In the genomic region with DNA sequence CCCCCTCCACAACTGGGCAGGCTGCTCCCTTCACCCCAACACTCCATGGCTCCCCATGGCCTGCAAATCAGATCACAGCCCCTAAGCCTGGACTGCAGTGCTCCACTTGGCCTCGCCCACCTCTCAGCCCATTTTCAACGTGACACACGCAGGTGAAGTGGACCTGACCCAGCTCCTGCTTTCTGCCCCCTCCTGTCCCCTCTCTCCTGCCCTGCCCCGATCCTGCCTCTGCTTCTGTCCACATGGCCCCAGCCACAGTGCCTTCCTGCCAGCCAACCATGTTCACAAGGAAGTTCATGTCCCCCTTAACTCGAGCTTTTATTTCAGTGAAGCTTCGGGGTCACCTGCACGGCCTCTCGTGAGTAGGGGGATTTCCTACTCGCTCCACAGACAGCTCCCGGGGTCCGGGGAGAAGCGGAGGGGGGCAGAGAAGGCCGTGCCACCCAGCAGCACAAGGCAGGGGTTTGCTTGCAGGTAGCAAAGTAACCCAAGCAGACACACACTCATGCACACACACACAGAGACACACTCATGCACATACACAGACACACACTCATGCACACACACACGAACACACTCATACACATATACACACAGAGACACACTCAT, we compare ENCODE assay signal across 25 cellular contexts.
DNase-seq lines count a peak whose midpoint lies in the region; ATAC-seq, FAIRE-seq and TF ChIP-seq lines count a peak whose summit lies in the region.
"Had no signal": no experiment of that assay in that cellular context is flagged by ENCODE, and none has a peak within 500 bp of the region (broad histone marks: within the 10 kb centered on the region; RNA-seq: fewer than 3 reads in every experiment).

No MANE protein-coding gene starts in this region.

- H3K27ac ChIP-seq in H1 (ENCODE audit: low read depth, low read length) (no peak overlapping the region), testis (peak overlapping the region; percentile 83 to 85), suprapubic skin (no peak overlapping the region)
- H3K27ac ChIP-seq: esophagus squamous epithelium, gastrocnemius medialis, lower lobe of right lung, neutrophil, thoracic aorta had no signal

- H3K4me3 Mint-ChIP-seq in activated naive CD8-positive, alpha-beta T cell: peak overlapping the region; percentile 77
- no peak overlapping the region for H3K4me3 Mint-ChIP-seq in activated naive CD8-positive, alpha-beta T cell treated with anti-CD3 and anti-CD28 coated beads for 36 hours
- peak overlapping the region; percentile 60 to 82 (median 66) for H3K4me3 Mint-ChIP-seq in T-cell
- H3K4me3 Mint-ChIP-seq: stimulated activated naive B cell treated with anti-CD40 and anti-IgM and Interleukin-4, amounts not matched to agents 10 μg/mL and 1 μg/mL and 100 μg/mL, for 72 hours had no signal

- no peak for DNase-seq in activated naive CD8-positive, alpha-beta T cell treated with anti-CD3 and anti-CD28 coated beads for 36 hours
- DNase-seq in T-cell (no peak), H1 (ENCODE audit: low read depth in 1 of 2, low spot score in 2 of 2) (no peak), testis (no peak), suprapubic skin (ENCODE audit: low spot score in 2 of 2) (no peak), HAP-1 (ENCODE audit: low spot score in 2 of 2) (no peak), HuH-7.5 (ENCODE audit: low spot score) (no peak)
- DNase-seq: activated CD4-positive, CD25-positive, alpha-beta regulatory T cell treated with anti-CD3 and anti-CD28 coated beads, Interleukin-2, amount 50 U/mL, for 72 hours; DMS79; effector memory CD4-positive, alpha-beta T cell; esophagus squamous epithelium; gastrocnemius medialis; hippocampal formation; KG1; lower lobe of right lung; NCI-H2171; NCI-H526; RPMI8226; stimulated activated naive B cell treated with anti-CD40 and anti-IgM and Interleukin-4, amounts not matched to agents 10 μg/mL and 1 μg/mL and 100 μg/mL, for 72 hours had no signal

- FAIRE-seq in H1 (lab: Jason Lieb, UNC): no peak
- FAIRE-seq: GM12878, islet of Langerhans had no signal

- WGBS in H1 (ENCODE audit: extremely low coverage in 1 of 2, insufficient coverage in 1 of 2, insufficient read length in 1 of 2, insufficient replicate concordance in 2 of 2, low coverage in 1 of 2, low lambda C conversion rate in 2 of 2, missing lambda C conversion rate in 1 of 2), 2 experiments: 88% methylated on average over 14 of the region's 14 CpGs; no CpG with 5 or more reads in 1 of the 2 experiments
- 76 to 77% methylated on average over 13 to 14 of the region's 14 CpGs for WGBS in testis, 2 donors
- 88% methylated on average over 14 of the region's 14 CpGs for WGBS in suprapubic skin

- TF ChIP-seq CTCF in H1 (IDR thresholded peaks at IDR 0.05; ENCODE audit: control extremely low read depth in 1 of 3, insufficient read depth in 1 of 3, low read depth in 1 of 3, low read length in 3 of 3): no peak
- no peak for TF ChIP-seq CTCF in testis (IDR thresholded peaks at IDR 0.05)
- TF ChIP-seq CTCF in suprapubic skin (IDR thresholded peaks at IDR 0.05): no peak

- CTCF ChIA-PET in T-cell (lab: Charles Lee): no interaction called here
- CTCF ChIA-PET in H1 (lab: Charles Lee; ENCODE audit: partially characterized antibody): interaction anchor here (1.0 to 1.7 kb wide), 11 partner anchors 11 to 439 kb away, joined by 3 to 6 read pairs (median 3); no protein-coding TSS in a partner anchor

- no peaks in the 10 kb centered on the region for H3K79me2 ChIP-seq in H1 (ENCODE audit: control insufficient read depth in 1 of 2, insufficient read depth in 2 of 2, low read length in 2 of 2)

- intact Hi-C loops in testis (cut with DNase I; ENCODE audit: low total_unique reads): no loop called here

- H2BK5ac ChIP-seq in H1 (ENCODE audit: low read depth, low read length): peak overlapping the region; percentile 82

- H3K79me1 ChIP-seq in H1 (ENCODE audit: low read depth, low read length): peaks cover 4% of the 10 kb centered on the region

- H3K9ac ChIP-seq in H1 (replicated peaks in 1 of 4; ENCODE audit: extremely low read depth in 1 of 4, low read depth in 3 of 4, low read length in 3 of 4): no peak overlapping the region

- peak overlapping the region; percentile 98 for H3K4ac ChIP-seq in H1 (replicated peaks; ENCODE audit: insufficient read length, low read depth, low read length)

- no peak overlapping the region for H3K14ac ChIP-seq in H1 (ENCODE audit: insufficient read length)

- peak overlapping the region; percentile 48 for H4K91ac ChIP-seq in H1 (replicated peaks; ENCODE audit: insufficient read length, low read length)

- no peak for TF ChIP-seq EP300 in H1 (IDR thresholded peaks at IDR 0.05; ENCODE audit: borderline replicate concordance in 1 of 2, low read depth in 2 of 2, low read length in 2 of 2)
- no peak for TF ChIP-seq EP300 in suprapubic skin (IDR thresholded peaks at IDR 0.05)

- H2BK20ac ChIP-seq in H1 (ENCODE audit: low read length): 0 out of 2 replicates have a peak overlapping the region, but pooled peaks have one; percentile 55

- no peaks in the 10 kb centered on the region for H3K27me3 Mint-ChIP-seq in activated naive CD8-positive, alpha-beta T cell
- H3K27me3 Mint-ChIP-seq in activated naive CD8-positive, alpha-beta T cell treated with anti-CD3 and anti-CD28 coated beads for 36 hours: no peaks in the 10 kb centered on the region
- no peaks in the 10 kb centered on the region for H3K27me3 Mint-ChIP-seq in T-cell

- peak overlapping the region; percentile 12 for H3K56ac ChIP-seq in H1 (replicated peaks; ENCODE audit: insufficient read length, low read depth, low read length)

- H3K27ac Mint-ChIP-seq in activated naive CD8-positive, alpha-beta T cell: no peak overlapping the region
- no peak overlapping the region for H3K27ac Mint-ChIP-seq in activated naive CD8-positive, alpha-beta T cell treated with anti-CD3 and anti-CD28 coated beads for 36 hours
- peak overlapping the region in 1 of 2 donors; percentile 63 for H3K27ac Mint-ChIP-seq in T-cell
- H3K27ac Mint-ChIP-seq: stimulated activated naive B cell treated with anti-CD40 and anti-IgM and Interleukin-4, amounts not matched to agents 10 μg/mL and 1 μg/mL and 100 μg/mL, for 72 hours had no signal

- no peak overlapping the region for H3K23ac ChIP-seq in H1 (ENCODE audit: insufficient read length)

- H4K20me1 ChIP-seq in H1 (replicated peaks in 1 of 2; ENCODE audit: control insufficient read depth in 1 of 2, insufficient read depth in 2 of 2, low read length in 2 of 2): peaks cover 0 to 6% of the 10 kb centered on the region in 2 experiments

- H3K36me3 ChIP-seq in H1 (ENCODE audit: control insufficient read depth in 2 of 4, insufficient read depth in 4 of 4, low read length in 3 of 4) (no peaks in the 10 kb centered on the region), testis (ENCODE audit: low read depth, missing control alignments) (no peaks in the 10 kb centered on the region), suprapubic skin (no peaks in the 10 kb centered on the region), HAP-1 (replicated peaks) (no peaks in the 10 kb centered on the region)
- H3K36me3 ChIP-seq: esophagus squamous epithelium, gastrocnemius medialis, lower lobe of right lung, neutrophil, thoracic aorta had no signal

- H3K9me3 ChIP-seq in H1 (ENCODE audit: insufficient read depth in 2 of 2, low read depth in 1 of 2, low read length in 1 of 2): peaks cover 4 to 11% of the 10 kb centered on the region in 2 experiments; a peak in 2 of 4 replicates
- H3K9me3 ChIP-seq in testis: no peaks in the 10 kb centered on the region
- H3K9me3 ChIP-seq in suprapubic skin: no peaks in the 10 kb centered on the region
- no peaks in the 10 kb centered on the region for H3K9me3 ChIP-seq in HAP-1
- H3K9me3 ChIP-seq: esophagus squamous epithelium, gastrocnemius medialis, lower lobe of right lung, neutrophil, thoracic aorta had no signal

- H2AK5ac ChIP-seq in H1 (ENCODE audit: low read depth, low read length): peak overlapping the region; percentile 95

- TF ChIP-seq RAD21 in H1 (IDR thresholded peaks at IDR 0.05 in 1 of 2, conservative IDR thresholded peaks at IDR 0.05 in 1 of 2; ENCODE audit: low read depth in 2 of 2, low read length in 2 of 2): no peak

- TF ChIP-seq POLR2A in H1 (IDR thresholded peaks at IDR 0.05; ENCODE audit: control extremely low read depth in 1 of 2, low read depth in 2 of 2, low read length in 2 of 2): no peak
- TF ChIP-seq POLR2A in testis (IDR thresholded peaks at IDR 0.05): no peak
- TF ChIP-seq POLR2A in suprapubic skin (IDR thresholded peaks at IDR 0.05): no peak

- in situ Hi-C loops in HAP-1 (cut with MboI; ENCODE audit: low sequenced_read_pairs): no loop called here

- peaks cover 36% of the 10 kb centered on the region for H3K4me1 Mint-ChIP-seq in activated naive CD8-positive, alpha-beta T cell (ENCODE audit: low read depth)
- peaks cover 14% of the 10 kb centered on the region for H3K4me1 Mint-ChIP-seq in activated naive CD8-positive, alpha-beta T cell treated with anti-CD3 and anti-CD28 coated beads for 36 hours
- H3K4me1 Mint-ChIP-seq in T-cell: peaks cover 28 to 45% (median 43%) of the 10 kb centered on the region in 3 donors

- H3K27me3 ChIP-seq in H1 (replicated peaks in 1 of 4; ENCODE audit: control insufficient read depth in 3 of 4, extremely low read depth in 1 of 4, insufficient read depth in 3 of 4, low read length in 3 of 4): no peaks in the 10 kb centered on the region; a peak in 1 of 7 replicates
- H3K27me3 ChIP-seq in testis: no peaks in the 10 kb centered on the region
- H3K27me3 ChIP-seq in suprapubic skin: peaks cover 20% of the 10 kb centered on the region
- no peaks in the 10 kb centered on the region for H3K27me3 ChIP-seq in HAP-1 (ENCODE audit: low read depth)
- H3K27me3 ChIP-seq: gastrocnemius medialis, neutrophil had no signal

- peak overlapping the region; percentile 62; the same call in 1 of the 2 replicates for H3K18ac ChIP-seq in H1 (ENCODE audit: extremely low read depth, low read length)

- no peak overlapping the region for H3K4me3 ChIP-seq in H1 (ENCODE audit: extremely low read depth in 1 of 4, insufficient read depth in 2 of 4, low read depth in 3 of 4, low read length in 4 of 4)
- no peak overlapping the region for H3K4me3 ChIP-seq in testis
- H3K4me3 ChIP-seq in suprapubic skin: no peak overlapping the region
- H3K4me3 ChIP-seq in HAP-1: no peak overlapping the region
- H3K4me3 ChIP-seq: esophagus squamous epithelium, gastrocnemius medialis, GM12878, lower lobe of right lung, thoracic aorta had no signal

- no peaks in the 10 kb centered on the region for H3K9me3 Mint-ChIP-seq in activated naive CD8-positive, alpha-beta T cell (ENCODE audit: low read depth)
- H3K9me3 Mint-ChIP-seq in activated naive CD8-positive, alpha-beta T cell treated with anti-CD3 and anti-CD28 coated beads for 36 hours: no peaks in the 10 kb centered on the region
- H3K9me3 Mint-ChIP-seq in T-cell: no peaks in the 10 kb centered on the region

- H2AFZ ChIP-seq in H1 (ENCODE audit: low read length): no peak overlapping the region

- H2BK12ac ChIP-seq in H1 (ENCODE audit: low read depth, low read length): peak overlapping the region; percentile 96; the same call in 1 of the 2 replicates

- 0 out of 2 replicates have a peak, but pooled peaks cover 2% of the 10 kb centered on the region for H3K23me2 ChIP-seq in H1 (ENCODE audit: low read depth, low read length)

- no peak overlapping the region for H2BK120ac ChIP-seq in H1 (replicated peaks; ENCODE audit: low read depth, low read length)

- H4K8ac ChIP-seq in H1 (ENCODE audit: extremely low read depth, insufficient read depth, low read length): peak overlapping the region; percentile 57; the same call in 1 of the 2 replicates

- ATAC-seq in T-cell (replicated peaks in 1 of 4): no peak
- ATAC-seq: gastrocnemius medialis, GM12878, lower lobe of right lung, SK-N-SH treated with all-trans-retinoic acid at 6 μM for 48 hours had no signal

- POLR2A ChIA-PET in T-cell (lab: Charles Lee): no interaction called here
- POLR2A ChIA-PET in H1 (lab: Charles Lee; ENCODE audit: partially characterized antibody): no interaction called here

- H3K36me3 Mint-ChIP-seq in activated naive CD8-positive, alpha-beta T cell: peaks cover 3% of the 10 kb centered on the region
- no peaks in the 10 kb centered on the region for H3K36me3 Mint-ChIP-seq in activated naive CD8-positive, alpha-beta T cell treated with anti-CD3 and anti-CD28 coated beads for 36 hours
- no peaks in the 10 kb centered on the region for H3K36me3 Mint-ChIP-seq in T-cell
- H3K36me3 Mint-ChIP-seq: stimulated activated naive B cell treated with anti-CD40 and anti-IgM and Interleukin-4, amounts not matched to agents 10 μg/mL and 1 μg/mL and 100 μg/mL, for 72 hours had no signal

- H4K5ac ChIP-seq in H1 (ENCODE audit: insufficient read length, low read depth, low read length): peak overlapping the region; percentile 16

- H3K4me1 ChIP-seq in H1 (replicated peaks in 1 of 4; ENCODE audit: control insufficient read depth in 3 of 4, insufficient read depth in 4 of 4, low read length in 3 of 4) (peaks cover 0 to 2% (median 0%) of the 10 kb centered on the region in 4 experiments; a peak in 2 of 7 replicates), testis (peaks cover 36% of the 10 kb centered on the region), suprapubic skin (peaks cover 8% of the 10 kb centered on the region), HAP-1 (no peaks in the 10 kb centered on the region)
- H3K4me1 ChIP-seq: esophagus squamous epithelium, gastrocnemius medialis had no signal

- H2BK15ac ChIP-seq in H1 (ENCODE audit: low read length): peak overlapping the region; percentile 98; the same call in 1 of the 2 replicates

- no peak overlapping the region for H3K4me2 ChIP-seq in H1 (ENCODE audit: insufficient read depth in 1 of 2, low read depth in 2 of 2, low read length in 2 of 2)

Comparison
In these comparisons a context has a peak if more than half of its experiments do, and no peak if none do; other contexts are left out.
1. H3K27ac ChIP-seq: peak in testis (2 of 2); none in H1 (single experiment) and suprapubic skin (single experiment).